In the genomic region with DNA sequence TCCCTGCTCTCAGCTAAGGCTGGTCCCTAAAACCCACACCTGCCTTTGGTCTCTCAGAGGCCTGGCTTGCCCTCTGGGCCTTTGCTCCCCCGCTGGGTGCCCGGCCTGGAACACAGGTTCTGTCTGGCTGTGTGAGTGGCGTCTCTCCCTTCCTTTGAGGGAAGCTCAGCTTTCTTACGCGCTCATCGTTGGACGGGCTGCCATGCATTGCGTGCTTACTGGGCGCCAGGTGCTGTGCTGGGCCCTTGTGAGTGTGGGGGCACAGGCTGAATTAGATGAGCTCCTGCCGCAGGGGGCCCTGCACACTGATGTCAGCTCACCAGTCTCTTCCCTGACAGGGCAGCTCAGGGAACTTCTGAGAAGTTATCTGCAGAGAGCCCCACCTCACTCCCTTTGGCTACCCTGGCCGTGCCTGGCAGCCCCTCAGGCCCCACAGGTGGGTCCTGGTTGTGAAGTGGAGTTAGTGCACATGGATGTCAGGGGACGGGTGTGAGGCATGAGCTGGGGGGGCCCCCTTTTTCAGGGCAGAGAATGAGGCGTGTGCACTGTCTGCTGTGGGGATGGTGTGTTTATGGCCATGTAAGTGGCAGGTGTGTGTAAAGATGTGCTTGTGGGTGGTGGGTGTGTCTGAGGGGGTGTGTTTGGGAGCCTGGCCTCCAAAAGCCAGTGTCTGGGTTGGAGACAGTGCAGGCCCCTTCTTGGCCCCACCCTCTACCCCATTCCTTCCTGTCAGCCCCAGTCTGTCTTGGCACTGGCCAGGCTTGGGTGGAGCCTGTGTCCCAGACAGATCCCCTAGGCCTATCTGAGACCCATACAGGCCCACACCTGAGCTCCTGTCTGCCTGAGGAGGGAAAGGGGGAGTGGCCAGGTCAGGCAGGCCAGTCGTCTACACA, we compare ENCODE assay signal across 18 cellular contexts. TPM values are rescaled to one million over a fixed set of nuclear protein-coding genes. Genes with fewer than 3 reads are reported as not detected.
DNase-seq lines count a peak whose midpoint lies in the region; ATAC-seq and TF ChIP-seq lines count a peak whose summit lies in the region.
"Had no signal": no experiment of that assay in that cellular context is flagged by ENCODE, and none has a peak within 500 bp of the region (broad histone marks: within the 10 kb centered on the region; RNA-seq: fewer than 3 reads in every experiment).

No MANE protein-coding gene starts in this region.

- H3K4me2 ChIP-seq in mammary epithelial cell (ENCODE audit: insufficient read depth, low read depth, low read length): no peak overlapping the region
- H3K4me2 ChIP-seq: SK-N-SH had no signal

- no peaks in the 10 kb centered on the region for H3K4me1 ChIP-seq in mammary epithelial cell (ENCODE audit: insufficient read depth, low read length)

- H3K9me3 Mint-ChIP-seq in MCF 10A (ENCODE audit: unreplicated experiment) (no peaks in the 10 kb centered on the region), type B pancreatic cell (no peaks in the 10 kb centered on the region)
- H3K9me3 Mint-ChIP-seq: activated naive CD8-positive, alpha-beta T cell treated with anti-CD3 and anti-CD28 coated beads for 36 hours; activated T-cell treated with anti-CD3 and anti-CD28 coated beads, Interleukin-2, amount 50 U/mL, for 24 hours; CD4-positive, alpha-beta memory T cell had no signal

- CTCF ChIA-PET in MCF 10A (lab: Yijun Ruan, JAX) (interaction anchor here (0.8 to 3.1 kb wide), 5 partner anchors 12 to 48 kb away, joined by 3 to 11 read pairs (median 5); no protein-coding TSS in a partner anchor), mammary epithelial cell (lab: Charles Lee; ENCODE audit: low non-redundant PET) (no interaction called here)

- H3K79me2 ChIP-seq in mammary epithelial cell (ENCODE audit: insufficient read depth, low read length): no peaks in the 10 kb centered on the region

- in situ Hi-C loops in mammary epithelial cell (cut with MboI; ENCODE audit: low sequenced_read_pairs in 2 of 2): no loop called here

- H3K36me3 Mint-ChIP-seq in MCF 10A (ENCODE audit: insufficient read depth, unreplicated experiment): no peaks in the 10 kb centered on the region
- H3K36me3 Mint-ChIP-seq in T-helper 17 cell (ENCODE audit: low read depth): no peaks in the 10 kb centered on the region
- H3K36me3 Mint-ChIP-seq in type B pancreatic cell: no peaks in the 10 kb centered on the region

- H3K27ac ChIP-seq in mammary epithelial cell (ENCODE audit: insufficient read depth, low read depth, low read length): no peak overlapping the region

- no peaks in the 10 kb centered on the region for H3K36me3 ChIP-seq in mammary epithelial cell (ENCODE audit: insufficient read depth, low read length)

- no peaks in the 10 kb centered on the region for H3K27me3 ChIP-seq in mammary epithelial cell (ENCODE audit: insufficient read depth, low read length)

- 90% methylated on average over 12 of the region's 14 CpGs for WGBS in mammary epithelial cell (ENCODE audit: low coverage, missing lambda C conversion rate)

- no peaks in the 10 kb centered on the region for H3K27me3 Mint-ChIP-seq in MCF 10A (ENCODE audit: insufficient read depth, unreplicated experiment)
- no peaks in the 10 kb centered on the region for H3K27me3 Mint-ChIP-seq in T-helper 17 cell
- no peaks in the 10 kb centered on the region for H3K27me3 Mint-ChIP-seq in type B pancreatic cell
- H3K27me3 Mint-ChIP-seq: activated naive CD8-positive, alpha-beta T cell treated with anti-CD3 and anti-CD28 coated beads for 36 hours; activated T-cell treated with anti-CD3 and anti-CD28 coated beads, Interleukin-2, amount 50 U/mL, for 24 hours had no signal

- POLR2A ChIA-PET in MCF 10A (lab: Yijun Ruan, JAX): no interaction called here

- H3K4me3 Mint-ChIP-seq in MCF 10A (ENCODE audit: unreplicated experiment) (no peak overlapping the region), T-helper 17 cell (no peak overlapping the region), type B pancreatic cell (peak overlapping the region; percentile 73)
- H3K4me3 Mint-ChIP-seq: activated naive CD8-positive, alpha-beta T cell treated with anti-CD3 and anti-CD28 coated beads for 36 hours; activated T-cell treated with anti-CD3 and anti-CD28 coated beads, Interleukin-2, amount 50 U/mL, for 24 hours; CD4-positive, alpha-beta memory T cell had no signal

- no peaks in the 10 kb centered on the region for H4K20me1 ChIP-seq in mammary epithelial cell (ENCODE audit: insufficient read depth, low read length)

- H3K4me3 ChIP-seq in mammary epithelial cell (replicated peaks in 1 of 3; ENCODE audit: insufficient read depth in 1 of 3, low read depth in 2 of 3, low read length in 3 of 3): no peak overlapping the region
- H3K4me3 ChIP-seq: heart right ventricle had no signal

- H2AFZ ChIP-seq in mammary epithelial cell (ENCODE audit: low read depth, low read length): no peak overlapping the region

- intact Hi-C loops in MCF 10A (cut with micrococcal nuclease) (no loop called here), mammary epithelial cell (cut with micrococcal nuclease) (no loop called here), left colon (cut with DNase I, micrococcal nuclease) (no loop called here)

- dilution Hi-C loops in mammary epithelial cell (cut with HindIII; ENCODE audit: low sequenced_read_pairs): no loop called here

- H3K27ac Mint-ChIP-seq in MCF 10A (ENCODE audit: low read depth, unreplicated experiment) (no peak overlapping the region), T-helper 17 cell (peak overlapping the region; percentile 67), type B pancreatic cell (peak overlapping the region; percentile 99)
- H3K27ac Mint-ChIP-seq: activated naive CD8-positive, alpha-beta T cell treated with anti-CD3 and anti-CD28 coated beads for 36 hours; activated T-cell treated with anti-CD3 and anti-CD28 coated beads, Interleukin-2, amount 50 U/mL, for 24 hours had no signal

- no peak for ATAC-seq in T-helper 17 cell
- ATAC-seq in left colon: peak; percentile 27
- no peak for ATAC-seq in HG03460 (IDR thresholded peaks at IDR 0.05; ENCODE audit: unreplicated experiment)
- ATAC-seq in GM19455 (IDR thresholded peaks at IDR 0.05; ENCODE audit: unreplicated experiment): no peak
- ATAC-seq: heart right ventricle, sciatic nerve had no signal

- H3K4me1 Mint-ChIP-seq in MCF 10A (ENCODE audit: insufficient read depth, unreplicated experiment) (no peaks in the 10 kb centered on the region), T-helper 17 cell (peaks cover 10% of the 10 kb centered on the region), type B pancreatic cell (ENCODE audit: unreplicated experiment) (peaks cover 9% of the 10 kb centered on the region)

- DNase-seq in MCF 10A (ENCODE audit: unreplicated experiment) (peak; percentile 37), mammary epithelial cell (no peak), T-helper 17 cell (no peak), left colon (no peak), type B pancreatic cell (ENCODE audit: extremely low spot score, unreplicated experiment) (no peak), SK-N-DZ (ENCODE audit: low spot score) (no peak)
- DNase-seq: activated naive CD8-positive, alpha-beta T cell treated with anti-CD3 and anti-CD28 coated beads for 36 hours; activated T-cell treated with anti-CD3 and anti-CD28 coated beads, Interleukin-2, amount 50 U/mL, for 24 hours; CD4-positive, alpha-beta memory T cell; DMS79 treated with DMSO at 0.1 percent for 48 hours; heart right ventricle; MM.1S; NCI-H1930; SK-N-SH; stimulated activated CD4-positive, alpha-beta T cell treated with anti-CD3 and anti-CD28 coated beads, Interleukin-1b, Interleukin-23, amount 100 ng/mL, for 48 hours had no signal

- H3K9ac ChIP-seq in mammary epithelial cell (ENCODE audit: insufficient read depth, low read length): no peak overlapping the region
- H3K9ac ChIP-seq: SK-N-SH had no signal

- H3K9me3 ChIP-seq in mammary epithelial cell (replicated peaks; ENCODE audit: insufficient read depth, low read length) (no peaks in the 10 kb centered on the region), T-helper 17 cell (ENCODE audit: control insufficient read depth, low read length, poor library complexity, severe bottlenecking) (no peaks in the 10 kb centered on the region)
- H3K9me3 ChIP-seq: heart right ventricle, SK-N-SH had no signal

- TF ChIP-seq CTCF in MCF 10A (IDR thresholded peaks at IDR 0.05; ENCODE audit: unreplicated experiment): no peak
- no peak for TF ChIP-seq CTCF in mammary epithelial cell (conservative IDR thresholded peaks at IDR 0.05 in 1 of 2, IDR thresholded peaks at IDR 0.05 in 1 of 2; ENCODE audit: extremely low read depth in 1 of 2, insufficient read depth in 1 of 2, low read depth in 1 of 2, low read length in 2 of 2)
- no peak for TF ChIP-seq CTCF in type B pancreatic cell (conservative IDR thresholded peaks at IDR 0.05)

- BruUV-seq in MCF 10A (replicated peaks; lab: Mats Ljungman, UMichigan) (no TSS peak), mammary epithelial cell (replicated peaks; lab: Mats Ljungman, UMichigan) (no TSS peak)

RNA-seq across cellular contexts. Expression of gene RMND5B, which starts 7.5 kb away (rescaled TPM):
- total RNA-seq in MCF 10A (2022): 53.0 and 56.5 TPM in 2 replicates
- 10 to 100 TPM; 15.3 to 23.8 TPM for total RNA-seq in mammary epithelial cell
- 17.1 TPM for polyA plus RNA-seq in mammary epithelial cell
- 22.2 TPM for polyA minus RNA-seq in mammary epithelial cell
- 10 to 100 TPM; 14.7 to 15.3 TPM for total RNA-seq in T-helper 17 cell
- total RNA-seq in left colon: 10 to 100 TPM; 39.1 to 40.6 TPM
- total RNA-seq in type B pancreatic cell (ENCODE audit: low replicate concordance): 41.8 and 52.1 TPM in 2 replicates
- 55.4 and 55.6 TPM in 2 replicates for polyA plus RNA-seq in SK-N-DZ (2014; cell fraction: cytosol; rRNA removed)
- polyA plus RNA-seq in SK-N-DZ (2014; cell fraction: nucleus; rRNA removed): 51.4 and 51.9 TPM in 2 replicates

RNA-seq across cellular contexts. Expression of gene N4BP3, which starts 10.0 kb away (rescaled TPM):
- total RNA-seq in MCF 10A (2022): 0.33 and 0.56 TPM in 2 replicates
- 1 to 10 TPM in 1 of 2 donors, under 1 TPM in 1; 0.67 to 2.2 TPM for total RNA-seq in mammary epithelial cell
- polyA plus RNA-seq in mammary epithelial cell: 0.46 TPM
- polyA minus RNA-seq in mammary epithelial cell: not detected
- total RNA-seq in T-helper 17 cell: 1 to 10 TPM; 8.5 to 9.0 TPM
- total RNA-seq in left colon: 1 to 10 TPM in 1 of 2 donors, under 1 TPM in 1; 0.95 to 2.3 TPM
- 6.6 and 11.2 TPM in 2 replicates for total RNA-seq in type B pancreatic cell (ENCODE audit: low replicate concordance)
- polyA plus RNA-seq in SK-N-DZ (2014; cell fraction: cytosol; rRNA removed): 2.4 and 3.1 TPM in 2 replicates
- polyA plus RNA-seq in SK-N-DZ (2014; cell fraction: nucleus; rRNA removed): 3.3 and 3.7 TPM in 2 replicates

RNA-seq across cellular contexts. Expression of gene NHP2, which starts 30.3 kb away (rescaled TPM):
- total RNA-seq in MCF 10A (2022) (322 and 327 TPM in 2 replicates), mammary epithelial cell (100 to 1,000 TPM in 1 of 2 donors, 10 to 100 TPM in 1; 72.8 to 152 TPM), T-helper 17 cell (10 to 100 TPM; 62.2 to 62.4 TPM), left colon (10 to 100 TPM; 56.9 to 63.9 TPM), type B pancreatic cell (ENCODE audit: low replicate concordance) (136 and 161 TPM in 2 replicates)
- polyA plus RNA-seq in mammary epithelial cell: 213 TPM
- 91.2 TPM for polyA minus RNA-seq in mammary epithelial cell
- 979 and 1,102 TPM in 2 replicates for polyA plus RNA-seq in SK-N-DZ (2014; cell fraction: cytosol; rRNA removed)
- polyA plus RNA-seq in SK-N-DZ (2014; cell fraction: nucleus; rRNA removed): 486 and 595 TPM in 2 replicates
